Comparison of ENCODE assay signal across 10 cellular contexts in genomic region chr7:47622946-47623640, GRCh38. TPM values are rescaled to one million over a fixed set of nuclear protein-coding genes. Genes with fewer than 3 reads are reported as not detected.
DNase-seq lines count a peak whose midpoint lies in the region; ATAC-seq and TF ChIP-seq lines count a peak whose summit lies in the region.
"Had no signal": no experiment of that assay in that cellular context is flagged by ENCODE, and none has a peak within 500 bp of the region (broad histone marks: within the 10 kb centered on the region; RNA-seq: fewer than 3 reads in every experiment).

No MANE protein-coding gene starts in this region.

- H3K27ac ChIP-seq in SK-N-MC: no peak overlapping the region
- H3K27ac ChIP-seq in gastroesophageal sphincter: peak overlapping the region; percentile 53 to 81 (median 74)
- H3K27ac ChIP-seq in trophoblast cell (ENCODE audit: low read depth, low read length): peak overlapping the region; percentile 24

- no peaks in the 10 kb centered on the region for H3K9me3 Mint-ChIP-seq in activated CD8-positive, alpha-beta memory T cell treated with anti-CD3 and anti-CD28 coated beads, Interleukin-2, amount 10 ng/mL, durations not matched to agents 7 days and 5 days (ENCODE audit: low read depth)

- no peaks in the 10 kb centered on the region for H3K36me3 Mint-ChIP-seq in activated CD8-positive, alpha-beta memory T cell treated with anti-CD3 and anti-CD28 coated beads, Interleukin-2, amount 10 ng/mL, durations not matched to agents 7 days and 5 days

- no peak for TF ChIP-seq POLR2A in gastroesophageal sphincter (IDR thresholded peaks at IDR 0.05)

- H3K79me1 ChIP-seq in trophoblast cell (ENCODE audit: low read length): peaks cover 7% of the 10 kb centered on the region

- DNase-seq in AG20443 (ENCODE audit: low spot score) (peak; percentile 77), SK-N-MC (ENCODE audit: low read depth, low spot score) (no peak), trophoblast cell (peak in 1 of 2 donors; percentile 45), NCI-H226 (no peak), NCI-H187 treated with DMSO at 0.1 percent for 48 hours (lab: John Stamatoyannopoulos, UW) (no peak)
- no peak for DNase-seq in stimulated activated CD4-positive, alpha-beta T cell treated with anti-CD3 and anti-CD28 coated beads, Interleukin-15, amount 100 ng/mL, for 24 hours
- DNase-seq in activated CD8-positive, alpha-beta memory T cell treated with anti-CD3 and anti-CD28 coated beads, Interleukin-2, amount 10 ng/mL, durations not matched to agents 7 days and 5 days: no peak
- DNase-seq: activated naive CD4-positive, alpha-beta T cell treated with Interleukin-2 at 50 U/mL for 16 hours; SIG-M5 had no signal

- H3K18ac ChIP-seq in trophoblast cell (ENCODE audit: low read length): no peak overlapping the region

- H2AFZ ChIP-seq in trophoblast cell (ENCODE audit: insufficient read depth, low read length, poor library complexity): peak overlapping the region; percentile 23

- no peaks in the 10 kb centered on the region for H3K4me1 Mint-ChIP-seq in activated CD8-positive, alpha-beta memory T cell treated with anti-CD3 and anti-CD28 coated beads, Interleukin-2, amount 10 ng/mL, durations not matched to agents 7 days and 5 days

- H4K12ac ChIP-seq in trophoblast cell (ENCODE audit: low read depth, low read length): no peak overlapping the region

- H4K91ac ChIP-seq in trophoblast cell (ENCODE audit: low read depth, low read length): peak overlapping the region; percentile 76

- peaks cover 14 to 43% (median 21%) of the 10 kb centered on the region in 3 donors for H3K4me1 ChIP-seq in gastroesophageal sphincter
- peaks cover 7 to 9% of the 10 kb centered on the region in 2 experiments for H3K4me1 ChIP-seq in trophoblast cell (ENCODE audit: control insufficient read depth in 1 of 2, insufficient read depth in 2 of 2, low read length in 2 of 2)

- H3K9me3 ChIP-seq in SK-N-MC (ENCODE audit: low read depth, low read length): no peaks in the 10 kb centered on the region
- no peaks in the 10 kb centered on the region for H3K9me3 ChIP-seq in gastroesophageal sphincter
- H3K9me3 ChIP-seq in trophoblast cell (ENCODE audit: insufficient read depth, low read depth, low read length): peaks cover 2% of the 10 kb centered on the region

- no peak overlapping the region for H3K27ac Mint-ChIP-seq in activated CD8-positive, alpha-beta memory T cell treated with anti-CD3 and anti-CD28 coated beads, Interleukin-2, amount 10 ng/mL, durations not matched to agents 7 days and 5 days

- H3K4me3 ChIP-seq in SK-N-MC (no peak overlapping the region), gastroesophageal sphincter (no peak overlapping the region), trophoblast cell (ENCODE audit: low read depth, low read length) (no peak overlapping the region)

- H2BK5ac ChIP-seq in trophoblast cell (ENCODE audit: low read depth, low read length, poor library complexity): no peak overlapping the region

- no peak for TF ChIP-seq EP300 in gastroesophageal sphincter (IDR thresholded peaks at IDR 0.05)

- H3K9ac ChIP-seq in SK-N-MC (ENCODE audit: insufficient read length) (peak overlapping the region; percentile 26), trophoblast cell (ENCODE audit: low read length) (no peak overlapping the region)

- no peak overlapping the region for H3K23ac ChIP-seq in trophoblast cell (ENCODE audit: low read length)

- no peaks in the 10 kb centered on the region for H3K27me3 Mint-ChIP-seq in activated CD8-positive, alpha-beta memory T cell treated with anti-CD3 and anti-CD28 coated beads, Interleukin-2, amount 10 ng/mL, durations not matched to agents 7 days and 5 days

- H2AK5ac ChIP-seq in trophoblast cell (ENCODE audit: low read length): no peak overlapping the region

- H3K36me3 ChIP-seq in SK-N-MC (ENCODE audit: insufficient read depth, low read length) (no peaks in the 10 kb centered on the region), gastroesophageal sphincter (no peaks in the 10 kb centered on the region), trophoblast cell (ENCODE audit: control insufficient read depth in 1 of 2, insufficient read depth in 2 of 2, low read length in 2 of 2) (no peaks in the 10 kb centered on the region)

- peak overlapping the region; percentile 33 for H2BK120ac ChIP-seq in trophoblast cell (ENCODE audit: insufficient read depth, low read length, poor library complexity)

- peak overlapping the region; percentile 56 for H4K8ac ChIP-seq in trophoblast cell (ENCODE audit: low read depth, low read length)

- no peak overlapping the region for H3K4me2 ChIP-seq in trophoblast cell (ENCODE audit: low read length)

- H3K4me3 Mint-ChIP-seq in activated CD8-positive, alpha-beta memory T cell treated with anti-CD3 and anti-CD28 coated beads, Interleukin-2, amount 10 ng/mL, durations not matched to agents 7 days and 5 days: no peak overlapping the region

- ATAC-seq in gastroesophageal sphincter: peak; percentile 80
- ATAC-seq in activated CD8-positive, alpha-beta memory T cell treated with anti-CD3 and anti-CD28 coated beads, Interleukin-2, amount 10 ng/mL, durations not matched to agents 7 days and 5 days: no peak

- H3K79me2 ChIP-seq in trophoblast cell (ENCODE audit: control insufficient read depth, insufficient read depth, low read length, poor library complexity): no peaks in the 10 kb centered on the region

- no peak for TF ChIP-seq CTCF in gastroesophageal sphincter (IDR thresholded peaks at IDR 0.05)

- peak overlapping the region; percentile 5 for H3K14ac ChIP-seq in trophoblast cell (ENCODE audit: low read length)

- H2BK12ac ChIP-seq in trophoblast cell (ENCODE audit: low read length): peak overlapping the region; percentile 15

- CTCF ChIA-PET in activated CD8-positive, alpha-beta memory T cell treated with anti-CD3 and anti-CD28 coated beads, Interleukin-2, amount 10 ng/mL, durations not matched to agents 7 days and 5 days (lab: Charles Lee): no interaction called here

- H3K27me3 ChIP-seq in gastroesophageal sphincter: no peaks in the 10 kb centered on the region
- no peaks in the 10 kb centered on the region for H3K27me3 ChIP-seq in trophoblast cell (ENCODE audit: insufficient read depth, low read length)

- 8 to 20% methylated on average over 7 to 8 of the region's 11 CpGs for WGBS in gastroesophageal sphincter (ENCODE audit: low coverage in 1 of 2), 2 donors
- WGBS in trophoblast cell (ENCODE audit: extremely low coverage, insufficient coverage, insufficient read length): no CpG with 5 or more reads among the region's 11 CpGs

- H3K4ac ChIP-seq in trophoblast cell (ENCODE audit: low read depth, low read length): no peak overlapping the region

RNA-seq across cellular contexts. Expression of gene TNS3, which starts 41.2 kb away (rescaled TPM):
- 10 to 100 TPM; 35.0 to 61.3 (median 45.1) TPM for total RNA-seq in gastroesophageal sphincter
- 85.9 and 86.5 TPM in 2 replicates for polyA plus RNA-seq in trophoblast cell (2013)
- 1 to 10 TPM in 1 of 2 experiments, under 1 TPM in 1; 0.23 to 2.6 TPM for total RNA-seq in activated CD8-positive, alpha-beta memory T cell treated with anti-CD3 and anti-CD28 coated beads, Interleukin-2, amount 10 ng/mL, durations not matched to agents 7 days and 5 days

Comparison
In these comparisons a context has a peak if more than half of its experiments do, and no peak if none do; other contexts are left out.
1. RNA of gene TNS3, which starts 41.2 kb away (total RNA-seq): 35.0 to 61.3 TPM in gastroesophageal sphincter; 0.23 to 2.6 TPM in activated CD8-positive, alpha-beta memory T cell treated with anti-CD3 and anti-CD28 coated beads, Interleukin-2, amount 10 ng/mL, durations not matched to agents 7 days and 5 days; every median in the first group is over 4 times any median in the second.